Comparison of ENCODE assay signal across 1 cellular context in the genomic region with DNA sequence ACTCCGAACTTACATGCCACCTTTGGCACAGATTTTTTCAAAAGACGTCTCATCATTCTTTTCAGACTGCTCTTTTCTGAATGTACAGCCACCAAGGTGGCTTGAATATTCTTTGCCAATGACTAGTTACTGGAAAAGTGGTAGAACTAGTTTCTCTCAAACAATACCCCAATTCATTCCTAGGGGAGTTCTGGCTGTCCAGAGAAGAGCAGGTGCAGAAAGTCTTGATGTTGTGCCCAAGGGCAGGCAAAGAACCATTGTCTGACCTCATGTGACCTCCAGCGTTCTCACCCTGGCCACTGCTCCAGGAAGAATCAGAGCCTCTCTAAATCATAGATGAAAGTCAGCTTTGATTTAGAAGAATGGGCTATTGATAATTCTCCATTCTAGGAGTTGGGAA.
TF ChIP-seq lines count a peak whose summit lies in the region.

No MANE protein-coding gene starts in this region.

TF ChIP-seq in Ishikawa, 13 proteins besides CTCF, POLR2A, EP300 and RAD21 (continued from another document):
- TF ChIP-seq, protein P1, sequence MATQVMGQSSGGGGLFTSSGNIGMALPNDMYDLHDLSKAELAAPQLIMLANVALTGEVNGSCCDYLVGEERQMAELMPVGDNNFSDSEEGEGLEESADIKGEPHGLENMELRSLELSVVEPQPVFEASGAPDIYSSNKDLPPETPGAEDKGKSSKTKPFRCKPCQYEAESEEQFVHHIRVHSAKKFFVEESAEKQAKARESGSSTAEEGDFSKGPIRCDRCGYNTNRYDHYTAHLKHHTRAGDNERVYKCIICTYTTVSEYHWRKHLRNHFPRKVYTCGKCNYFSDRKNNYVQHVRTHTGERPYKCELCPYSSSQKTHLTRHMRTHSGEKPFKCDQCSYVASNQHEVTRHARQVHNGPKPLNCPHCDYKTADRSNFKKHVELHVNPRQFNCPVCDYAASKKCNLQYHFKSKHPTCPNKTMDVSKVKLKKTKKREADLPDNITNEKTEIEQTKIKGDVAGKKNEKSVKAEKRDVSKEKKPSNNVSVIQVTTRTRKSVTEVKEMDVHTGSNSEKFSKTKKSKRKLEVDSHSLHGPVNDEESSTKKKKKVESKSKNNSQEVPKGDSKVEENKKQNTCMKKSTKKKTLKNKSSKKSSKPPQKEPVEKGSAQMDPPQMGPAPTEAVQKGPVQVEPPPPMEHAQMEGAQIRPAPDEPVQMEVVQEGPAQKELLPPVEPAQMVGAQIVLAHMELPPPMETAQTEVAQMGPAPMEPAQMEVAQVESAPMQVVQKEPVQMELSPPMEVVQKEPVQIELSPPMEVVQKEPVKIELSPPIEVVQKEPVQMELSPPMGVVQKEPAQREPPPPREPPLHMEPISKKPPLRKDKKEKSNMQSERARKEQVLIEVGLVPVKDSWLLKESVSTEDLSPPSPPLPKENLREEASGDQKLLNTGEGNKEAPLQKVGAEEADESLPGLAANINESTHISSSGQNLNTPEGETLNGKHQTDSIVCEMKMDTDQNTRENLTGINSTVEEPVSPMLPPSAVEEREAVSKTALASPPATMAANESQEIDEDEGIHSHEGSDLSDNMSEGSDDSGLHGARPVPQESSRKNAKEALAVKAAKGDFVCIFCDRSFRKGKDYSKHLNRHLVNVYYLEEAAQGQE (IDR thresholded peaks at IDR 0.05; ENCODE audit: low read depth): no peak
- TF ChIP-seq TCF12 (IDR thresholded peaks at IDR 0.05; ENCODE audit: low read depth) (peak; percentile 86), CREB1 (IDR thresholded peaks at IDR 0.05; ENCODE audit: low read depth) (no peak), TAF1 (IDR thresholded peaks at IDR 0.05; ENCODE audit: low read depth) (no peak), EGR1 (IDR thresholded peaks at IDR 0.05) (no peak), NFIC (IDR thresholded peaks at IDR 0.05) (peak; percentile 71), USF1 (IDR thresholded peaks at IDR 0.05) (peak; percentile 57)
